ENCODE assay signal across 8 cellular contexts in genomic region chr17:59707182-59707970, GRCh38. TPM values are rescaled to one million over a fixed set of nuclear protein-coding genes. Genes with fewer than 3 reads are reported as not detected.
DNase-seq lines count a peak whose midpoint lies in the region; ATAC-seq and TF ChIP-seq lines count a peak whose summit lies in the region.

TSS of gene PTRH2 (minus strand) at chr17:59707430. CDS start at chr17:59697978, 9,452 bp downstream.
TSS of gene VMP1 (plus strand) at chr17:59707654. CDS start at chr17:59731447, 23,793 bp downstream.

- H3K9me3 Mint-ChIP-seq in HFFc6, result peaks cover 18% of the 10 kb centered on the region
- no peaks in the 10 kb centered on the region for H3K9me3 Mint-ChIP-seq in activated naive CD4-positive, alpha-beta T cell treated with anti-CD3 and anti-CD28 coated beads, Interleukin-2, amount 10 ng/mL, durations not matched to agents 7 days and 5 days

- peak within 1 kb of the TSS; percentile 98 for H3K27ac Mint-ChIP-seq in HFFc6
- peak within 1 kb of the TSS; percentile 97 for H3K27ac Mint-ChIP-seq in activated naive CD4-positive, alpha-beta T cell treated with anti-CD3 and anti-CD28 coated beads, Interleukin-2, amount 10 ng/mL, durations not matched to agents 7 days and 5 days

- CTCF ChIA-PET in activated naive CD4-positive, alpha-beta T cell treated with anti-CD3 and anti-CD28 coated beads, Interleukin-2, amount 10 ng/mL, durations not matched to agents 7 days and 5 days (lab: Charles Lee), result interaction anchor here (0.9 kb wide), 1 partner anchor 38 kb away, joined by 3 read pairs; no protein-coding TSS in a partner anchor

- H3K9ac ChIP-seq in SK-N-MC (ENCODE audit: insufficient read length), result peak within 1 kb of the TSS; percentile 100

- H3K27ac ChIP-seq in SK-N-MC (peak within 1 kb of the TSS; percentile 96), gastroesophageal sphincter (peak within 1 kb of the TSS; percentile 87 to 97 (median 94))

- peak; percentile 99 for DNase-seq in GM04503 (ENCODE audit: low read depth)
- DNase-seq in HFFc6, result peak; percentile 100
- DNase-seq in NB4 (ENCODE audit: low read depth), result peak; percentile 99
- DNase-seq in SK-N-MC (ENCODE audit: low read depth, low spot score), result peak; percentile 98
- DNase-seq in activated naive CD4-positive, alpha-beta T cell treated with anti-CD3 and anti-CD28 coated beads, Interleukin-2, amount 10 ng/mL, durations not matched to agents 7 days and 5 days, result peak; percentile 97
- DNase-seq in non-pigmented ciliary epithelial cell (ENCODE audit: low read depth), result peak; percentile 98
- peak; percentile 100 for DNase-seq in superior temporal gyrus (ENCODE audit: extremely low spot score)

- H3K27me3 ChIP-seq in gastroesophageal sphincter, result no peaks in the 10 kb centered on the region

- peak within 1 kb of the TSS; percentile 96 for H3K4me3 Mint-ChIP-seq in HFFc6
- H3K4me3 Mint-ChIP-seq in activated naive CD4-positive, alpha-beta T cell treated with anti-CD3 and anti-CD28 coated beads, Interleukin-2, amount 10 ng/mL, durations not matched to agents 7 days and 5 days, result peak within 1 kb of the TSS; percentile 99

- TF ChIP-seq POLR2A in NB4 (IDR thresholded peaks at IDR 0.05; ENCODE audit: extremely low read depth, insufficient read length) (peak; percentile 89), gastroesophageal sphincter (IDR thresholded peaks at IDR 0.05) (peak; percentile 78 to 86)

- peaks cover 22% of the 10 kb centered on the region for H3K27me3 Mint-ChIP-seq in HFFc6 (ENCODE audit: insufficient read depth)
- peaks cover 6% of the 10 kb centered on the region for H3K27me3 Mint-ChIP-seq in activated naive CD4-positive, alpha-beta T cell treated with anti-CD3 and anti-CD28 coated beads, Interleukin-2, amount 10 ng/mL, durations not matched to agents 7 days and 5 days

- ATAC-seq in gastroesophageal sphincter, result peak; percentile 100

- TF ChIP-seq CTCF in HFFc6 (IDR thresholded peaks at IDR 0.05) (no peak), NB4 (IDR thresholded peaks at IDR 0.05; ENCODE audit: low read depth, low read length) (no peak), gastroesophageal sphincter (IDR thresholded peaks at IDR 0.05) (no peak)

- no peaks in the 10 kb centered on the region for H3K9me3 ChIP-seq in SK-N-MC (ENCODE audit: low read depth, low read length)
- H3K9me3 ChIP-seq in gastroesophageal sphincter, result no peaks in the 10 kb centered on the region

- 0% methylated on average over 8 to 10 of the region's 45 CpGs for WGBS in gastroesophageal sphincter (ENCODE audit: low coverage in 1 of 2), 2 donors

- H3K4me3 ChIP-seq in NB4 (ENCODE audit: low read depth, low read length) (peak within 1 kb of the TSS; percentile 99), SK-N-MC (peak within 1 kb of the TSS; percentile 100), gastroesophageal sphincter (peak within 1 kb of the TSS; percentile 73 to 77)

- TF ChIP-seq EP300 in gastroesophageal sphincter (IDR thresholded peaks at IDR 0.05), result no peak

- H3K36me3 ChIP-seq in SK-N-MC (ENCODE audit: insufficient read depth, low read length) (peaks cover 30% of the 10 kb centered on the region), gastroesophageal sphincter (peaks cover 0 to 8% of the 10 kb centered on the region in 2 donors)

- peaks cover 36% of the 10 kb centered on the region for H3K36me3 Mint-ChIP-seq in HFFc6 (ENCODE audit: low read depth)
- peaks cover 17% of the 10 kb centered on the region for H3K36me3 Mint-ChIP-seq in activated naive CD4-positive, alpha-beta T cell treated with anti-CD3 and anti-CD28 coated beads, Interleukin-2, amount 10 ng/mL, durations not matched to agents 7 days and 5 days

- H3K4me1 Mint-ChIP-seq in HFFc6 (ENCODE audit: low read depth), result peaks cover 42% of the 10 kb centered on the region
- H3K4me1 Mint-ChIP-seq in activated naive CD4-positive, alpha-beta T cell treated with anti-CD3 and anti-CD28 coated beads, Interleukin-2, amount 10 ng/mL, durations not matched to agents 7 days and 5 days, result peaks cover 46% of the 10 kb centered on the region

- peaks cover 6 to 55% (median 16%) of the 10 kb centered on the region in 3 donors for H3K4me1 ChIP-seq in gastroesophageal sphincter

RNA-seq across cellular contexts. Expression of gene PTRH2, which starts in this region (rescaled TPM):
- 10 to 100 TPM; 20.7 to 31.8 (median 23.0) TPM for total RNA-seq in HFFc6 (2021; fragmentation: NEBNext Ultra II Directional; extraction: Animal tissue kit (Norgen Biotek cat#: 25700))
- total RNA-seq in gastroesophageal sphincter, result 10 to 100 TPM; 16.6 to 26.0 (median 24.3) TPM

RNA-seq across cellular contexts. Expression of gene VMP1, which starts in this region (rescaled TPM):
- total RNA-seq in HFFc6 (2021; fragmentation: NEBNext Ultra II Directional; extraction: Animal tissue kit (Norgen Biotek cat#: 25700)), result 100 to 1,000 TPM; 121 to 155 (median 149) TPM
- 100 to 1,000 TPM in 1 of 4 donors, 10 to 100 TPM in 3; 50.8 to 175 (median 85.0) TPM for total RNA-seq in gastroesophageal sphincter

Comparison
In these comparisons a context has a peak if more than half of its experiments do, and no peak if none do; other contexts are left out.
1. Peak in every context shown above with its lines: DNase-seq, ATAC-seq, H3K4me3 ChIP-seq and H3K27ac ChIP-seq.